14 cellular contexts compared by ENCODE assay signal in genomic region chr10:78433063-78433717, GRCh38.
DNase-seq lines count a peak whose midpoint lies in the region; ATAC-seq, FAIRE-seq and TF ChIP-seq lines count a peak whose summit lies in the region.
"Had no signal": no experiment of that assay in that cellular context is flagged by ENCODE, and none has a peak within 500 bp of the region (broad histone marks: within the 10 kb centered on the region; RNA-seq: fewer than 3 reads in every experiment).

No MANE protein-coding gene starts in this region.

- H2BK12ac ChIP-seq in H1 (ENCODE audit: low read depth, low read length), result no peak overlapping the region

- no peak overlapping the region for H2BK15ac ChIP-seq in H1 (ENCODE audit: low read length)

- H3K9ac ChIP-seq in H1 (replicated peaks in 1 of 4; ENCODE audit: extremely low read depth in 1 of 4, low read depth in 3 of 4, low read length in 3 of 4) (no peak overlapping the region), stomach smooth muscle (ENCODE audit: low read length in 2 of 2) (no peak overlapping the region)

- H3K27ac ChIP-seq in H1 (ENCODE audit: low read depth, low read length) (no peak overlapping the region), stomach smooth muscle (ENCODE audit: low read length) (peak overlapping the region; percentile 53)
- H3K27ac ChIP-seq: PC-9, suprapubic skin had no signal

- no peak overlapping the region for H2BK20ac ChIP-seq in H1 (ENCODE audit: low read length)

- no peak overlapping the region for H3K14ac ChIP-seq in H1 (ENCODE audit: insufficient read length)

- no peaks in the 10 kb centered on the region for H3K79me2 ChIP-seq in H1 (ENCODE audit: control insufficient read depth in 1 of 2, insufficient read depth in 2 of 2, low read length in 2 of 2)

- no peak overlapping the region for H3K23ac ChIP-seq in H1 (ENCODE audit: insufficient read length)

- no peak for TF ChIP-seq RAD21 in H1 (IDR thresholded peaks at IDR 0.05 in 1 of 2, conservative IDR thresholded peaks at IDR 0.05 in 1 of 2; ENCODE audit: low read depth in 2 of 2, low read length in 2 of 2)

- no peak for TF ChIP-seq EP300 in H1 (IDR thresholded peaks at IDR 0.05; ENCODE audit: borderline replicate concordance in 1 of 2, low read depth in 2 of 2, low read length in 2 of 2)

- H2BK5ac ChIP-seq in H1 (ENCODE audit: low read depth, low read length), result no peak overlapping the region

- H3K36me3 ChIP-seq in H1 (ENCODE audit: control insufficient read depth in 2 of 4, insufficient read depth in 4 of 4, low read length in 3 of 4) (no peaks in the 10 kb centered on the region), stomach smooth muscle (ENCODE audit: control insufficient read depth in 2 of 2, insufficient read depth in 2 of 2, low read length in 2 of 2) (no peaks in the 10 kb centered on the region)
- H3K36me3 ChIP-seq: suprapubic skin had no signal

- no peak overlapping the region for H4K91ac ChIP-seq in H1 (replicated peaks; ENCODE audit: insufficient read length, low read length)

- H4K5ac ChIP-seq in H1 (ENCODE audit: insufficient read length, low read depth, low read length), result no peak overlapping the region

- H2AK5ac ChIP-seq in H1 (ENCODE audit: low read depth, low read length), result no peak overlapping the region

- 0 out of 2 replicates have a peak overlapping the region, but pooled peaks have one; percentile 13 for H3K18ac ChIP-seq in H1 (ENCODE audit: extremely low read depth, low read length)

- WGBS in H1 (ENCODE audit: extremely low coverage in 1 of 2, insufficient coverage in 1 of 2, insufficient read length in 1 of 2, insufficient replicate concordance in 2 of 2, low coverage in 1 of 2, low lambda C conversion rate in 2 of 2, missing lambda C conversion rate in 1 of 2), 2 experiments, result 88% methylated on average over 5 of the region's 5 CpGs; no CpG with 5 or more reads in 1 of the 2 experiments

- no peaks in the 10 kb centered on the region for H3K23me2 ChIP-seq in H1 (ENCODE audit: low read depth, low read length)

- ATAC-seq in GM19324 (IDR thresholded peaks at IDR 0.05; ENCODE audit: low FRiP score, unreplicated experiment), result no peak
- ATAC-seq: activated CD8-positive, alpha-beta T cell treated with anti-CD3 and anti-CD28 coated beads, Interleukin-2, amount 10 ng/mL, durations not matched to agents 7 days and 5 days; activated naive CD8-positive, alpha-beta T cell treated with anti-CD3 and anti-CD28 coated beads, Interleukin-2, amount 50 U/mL, for 24 hours had no signal

- no peak overlapping the region for H4K8ac ChIP-seq in H1 (ENCODE audit: extremely low read depth, insufficient read depth, low read length)

- no peak overlapping the region for H3K4me2 ChIP-seq in H1 (ENCODE audit: insufficient read depth in 1 of 2, low read depth in 2 of 2, low read length in 2 of 2)
- H3K4me2 ChIP-seq: PC-9 had no signal

- H2AFZ ChIP-seq in H1 (ENCODE audit: low read length), result no peak overlapping the region
- H2AFZ ChIP-seq: PC-9 had no signal

- H3K56ac ChIP-seq in H1 (replicated peaks; ENCODE audit: insufficient read length, low read depth, low read length), result no peak overlapping the region

- peak; percentile 36 for DNase-seq in NCI-H446 treated with DMSO at 0.1 percent for 48 hours (lab: John Stamatoyannopoulos, UW)
- DNase-seq in H1 (ENCODE audit: low read depth in 1 of 2, low spot score in 2 of 2), result no peak
- peak; percentile 78 for DNase-seq in islet precursor cell
- DNase-seq in SIG-M5 (lab: John Stamatoyannopoulos, UW), result no peak
- DNase-seq in hepatic stellate cell (ENCODE audit: low spot score), result no peak
- DNase-seq: activated CD8-positive, alpha-beta T cell treated with anti-CD3 and anti-CD28 coated beads, Interleukin-2, amount 10 ng/mL, durations not matched to agents 7 days and 5 days; activated naive CD8-positive, alpha-beta T cell treated with anti-CD3 and anti-CD28 coated beads, Interleukin-2, amount 50 U/mL, for 24 hours; effector memory CD4-positive, alpha-beta T cell; NCI-H526 treated with DMSO at 0.1 percent for 48 hours; PC-9; stimulated activated CD4-positive, alpha-beta T cell treated with anti-CD3 and anti-CD28 coated beads, Interleukin-4, amount 100 ng/mL, for 1 hour had no signal

- H3K27me3 ChIP-seq in H1 (replicated peaks in 1 of 4; ENCODE audit: control insufficient read depth in 3 of 4, extremely low read depth in 1 of 4, insufficient read depth in 3 of 4, low read length in 3 of 4), result no peaks in the 10 kb centered on the region
- no peaks in the 10 kb centered on the region for H3K27me3 ChIP-seq in stomach smooth muscle (ENCODE audit: control insufficient read depth in 1 of 2, insufficient read depth in 2 of 2, low read length in 2 of 2)

- no peak overlapping the region for H2BK120ac ChIP-seq in H1 (replicated peaks; ENCODE audit: low read depth, low read length)

- no peaks in the 10 kb centered on the region; a peak in 1 of 7 replicates for H3K4me1 ChIP-seq in H1 (replicated peaks in 1 of 4; ENCODE audit: control insufficient read depth in 3 of 4, insufficient read depth in 4 of 4, low read length in 3 of 4)
- H3K4me1 ChIP-seq in stomach smooth muscle (ENCODE audit: control insufficient read depth, insufficient read depth, low read length), result peaks cover 57% of the 10 kb centered on the region

- no peak overlapping the region for H3K4ac ChIP-seq in H1 (replicated peaks; ENCODE audit: insufficient read length, low read depth, low read length)

- H3K9me3 ChIP-seq in H1 (ENCODE audit: insufficient read depth in 2 of 2, low read depth in 1 of 2, low read length in 1 of 2), result no peaks in the 10 kb centered on the region
- H3K9me3 ChIP-seq in stomach smooth muscle (ENCODE audit: control insufficient read depth in 2 of 2, low read length in 2 of 2), result no peaks in the 10 kb centered on the region
- H3K9me3 ChIP-seq: suprapubic skin had no signal

- H4K20me1 ChIP-seq in H1 (replicated peaks in 1 of 2; ENCODE audit: control insufficient read depth in 1 of 2, insufficient read depth in 2 of 2, low read length in 2 of 2), result no peaks in the 10 kb centered on the region

- TF ChIP-seq CTCF in H1 (IDR thresholded peaks at IDR 0.05; ENCODE audit: control extremely low read depth in 1 of 3, insufficient read depth in 1 of 3, low read depth in 1 of 3, low read length in 3 of 3), result no peak

- H3K4me3 ChIP-seq in H1 (ENCODE audit: extremely low read depth in 1 of 4, insufficient read depth in 2 of 4, low read depth in 3 of 4, low read length in 4 of 4), result no peak overlapping the region
- H3K4me3 ChIP-seq in stomach smooth muscle (ENCODE audit: low read length in 2 of 2), result no peak overlapping the region
- H3K4me3 ChIP-seq: PC-9, suprapubic skin had no signal

- FAIRE-seq in H1 (lab: Jason Lieb, UNC), result no peak

- TF ChIP-seq POLR2A in H1 (IDR thresholded peaks at IDR 0.05; ENCODE audit: control extremely low read depth in 1 of 2, low read depth in 2 of 2, low read length in 2 of 2), result no peak

- H3K79me1 ChIP-seq in H1 (ENCODE audit: low read depth, low read length), result no peaks in the 10 kb centered on the region

- POLR2A ChIA-PET in H1 (lab: Charles Lee; ENCODE audit: partially characterized antibody), result no interaction called here

- CTCF ChIA-PET in H1 (lab: Charles Lee; ENCODE audit: partially characterized antibody), result interaction anchor here (1.0 to 2.2 kb wide), 14 partner anchors 9 to 386 kb away, joined by 3 to 7 read pairs (median 4); no protein-coding TSS in a partner anchor

TF ChIP-seq in H1, 55 proteins besides CTCF, POLR2A, EP300 and RAD21:
- TF ChIP-seq TEAD4 (IDR thresholded peaks at IDR 0.05; ENCODE audit: low read depth, low read length) (no peak), SP1 (IDR thresholded peaks at IDR 0.05; ENCODE audit: low read depth, low read length) (no peak), CBX8 (IDR thresholded peaks at IDR 0.05; ENCODE audit: borderline replicate concordance, low read depth, low read length) (no peak)

Comparison
In these comparisons a context has a peak if more than half of its experiments do, and no peak if none do; other contexts are left out.
1. DNase-seq: peak in NCI-H446 treated with DMSO at 0.1 percent for 48 hours (single experiment) and islet precursor cell (single experiment); none in H1 (0 of 2), SIG-M5 (single experiment) and hepatic stellate cell (single experiment).